27 cellular contexts compared by ENCODE assay signal in the genomic region with DNA sequence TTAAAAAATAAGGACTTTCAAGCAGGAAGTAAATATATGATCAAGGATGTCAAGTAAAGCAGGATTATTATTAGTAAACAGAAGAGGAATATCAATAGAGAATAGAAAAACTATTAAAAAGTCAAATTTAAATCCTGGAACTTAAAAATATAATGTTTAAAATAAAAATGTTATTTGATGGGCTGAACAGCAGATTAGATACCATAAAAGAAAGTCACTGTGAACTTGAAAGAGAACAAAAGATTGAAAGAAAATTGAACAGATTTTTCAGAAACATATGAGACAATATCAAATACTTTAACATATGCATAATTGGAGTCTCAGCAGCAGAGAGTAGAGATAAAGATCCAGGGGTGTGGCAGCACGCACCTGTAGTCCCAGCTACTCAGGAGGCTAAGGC.
"Had no signal": no experiment of that assay in that cellular context is flagged by ENCODE, and none has a peak within 500 bp of the region (broad histone marks: within the 10 kb centered on the region; RNA-seq: fewer than 3 reads in every experiment).

No MANE protein-coding gene starts in this region.

- FAIRE-seq: urothelium cell line had no signal

- H3K4me3 ChIP-seq: stomach, suprapubic skin, testis, thoracic aorta, thyroid gland, tibial artery, tibial nerve, transverse colon, upper lobe of left lung, upper lobe of right lung, uterus, vagina had no signal

- H3K27ac ChIP-seq: stomach, suprapubic skin, testis, thoracic aorta, thyroid gland, tibial artery, tibial nerve, transverse colon, upper lobe of left lung, upper lobe of right lung, uterus, vagina had no signal

- H3K27me3 ChIP-seq: stomach, suprapubic skin, testis, thyroid gland, tibial artery, tibial nerve, transverse colon, upper lobe of left lung, upper lobe of right lung, uterus, vagina had no signal

- H3K4me1 ChIP-seq: stomach, suprapubic skin, testis, thyroid gland, tibial artery, tibial nerve, transverse colon, upper lobe of left lung, upper lobe of right lung, uterus, vagina had no signal

- ATAC-seq: stimulated activated effector memory CD8-positive, alpha-beta T cell treated with anti-CD3 and anti-CD28 coated beads, Interleukin-12 subunit alpha, Interleukin-12 subunit beta, amount 100 ng/mL, for 72 hours; stimulated activated memory B cell treated with anti-CD40 and anti-IgM and Interleukin-4, amounts not matched to agents 10 μg/mL and 1 μg/mL and 100 μg/mL, for 72 hours; stimulated activated naive B cell treated with anti-CD40 and anti-IgM and Interleukin-4, amounts not matched to agents 10 μg/mL and 1 μg/mL and 100 μg/mL, for 72 hours; stimulated activated naive CD8-positive, alpha-beta T cell treated with anti-CD3 and anti-CD28 coated beads, Interleukin-15, amount 100 ng/mL, for 72 hours; stimulated activated naive CD8-positive, alpha-beta T cell treated with anti-CD3 and anti-CD28 coated beads, Interleukin-15, Interleukin-2, amounts not matched to agents 100 U/mL and 50 U/mL, for 24 hours; upper lobe of right lung had no signal

- H3K9me3 ChIP-seq: testis, thyroid gland, vagina had no signal

- H3K36me3 ChIP-seq: stomach, suprapubic skin, thoracic aorta, thyroid gland, tibial artery, tibial nerve, transverse colon, upper lobe of left lung, upper lobe of right lung, uterus, vagina had no signal

- DNase-seq: stimulated activated CD4-positive, alpha-beta T cell treated with anti-CD3 and anti-CD28 coated beads, Interleukin-2, amount 100 ng/mL, for 48 hours; stimulated activated CD4-positive, alpha-beta T cell treated with anti-CD3 and anti-CD28 coated beads, Interleukin-4, amount 100 ng/mL, for 1 hour; stimulated activated CD4-positive, alpha-beta T cell treated with anti-CD3 and anti-CD28 coated beads, Interleukin-4, amount 100 ng/mL, for 24 hours; stimulated activated CD4-positive, alpha-beta T cell treated with anti-CD3 and anti-CD28 coated beads, Interleukin-4, amount 100 ng/mL, for 4 hours; stimulated activated CD8-positive, alpha-beta memory T cell treated with anti-CD3 and anti-CD28 coated beads, Interleukin-4, amount 100 ng/mL, for 48 hours; stimulated activated naive B cell treated with anti-CD40 and anti-IgM and Interleukin-4, amounts not matched to agents 10 μg/mL and 1 μg/mL and 100 μg/mL, for 72 hours; stimulated activated naive CD4-positive, alpha-beta T cell; stimulated activated naive CD4-positive, alpha-beta T cell treated with Interleukin-2 at 50 U/mL for 16 hours; stimulated activated naive CD8-positive, alpha-beta T cell treated with anti-CD3 and anti-CD28 coated beads, Interleukin-15, amount 100 ng/mL, for 72 hours; stimulated activated naive CD8-positive, alpha-beta T cell treated with anti-CD3 and anti-CD28 coated beads, Interleukin-15, Interleukin-2, amounts not matched to agents 100 U/mL and 50 U/mL, for 24 hours; stomach; substantia nigra; testis; thyroid gland; tibial artery; transverse colon; trophoblast cell; upper lobe of left lung; upper lobe of right lung; uterus had no signal
